Comparison of ENCODE assay signal across 8 cellular contexts in genomic region chr19:9834302-9834725, GRCh38. TPM values are rescaled to one million over a fixed set of nuclear protein-coding genes. Genes with fewer than 3 reads are reported as not detected.
DNase-seq lines count a peak whose midpoint lies in the region; ATAC-seq and TF ChIP-seq lines count a peak whose summit lies in the region.

No MANE protein-coding gene starts in this region.

- CTCF ChIA-PET in activated CD8-positive, alpha-beta T cell treated with anti-CD3 and anti-CD28 coated beads for 36 hours (lab: Charles Lee) = interaction anchor here (0.6 to 1.2 kb wide), 2 partner anchors 13 to 85 kb away, joined by 3 to 4 read pairs; no protein-coding TSS in a partner anchor

- TF ChIP-seq CTCF in activated CD8-positive, alpha-beta T cell treated with anti-CD3 and anti-CD28 coated beads for 36 hours (IDR thresholded peaks at IDR 0.05) = no peak

- H3K4me3 ChIP-seq in iPS-18a (ENCODE audit: low read length) = peak overlapping the region; percentile 31

- ATAC-seq in activated CD8-positive, alpha-beta T cell treated with anti-CD3 and anti-CD28 coated beads for 36 hours = no peak
- ATAC-seq in stimulated activated naive B cell treated with anti-CD40 and anti-IgM and Interleukin-4, amounts not matched to agents 10 μg/mL and 1 μg/mL and 100 μg/mL, for 72 hours (replicated peaks) = no peak
- ATAC-seq in GM19455 (IDR thresholded peaks at IDR 0.05; ENCODE audit: unreplicated experiment) = no peak

- H3K27me3 ChIP-seq in iPS-18a (ENCODE audit: control insufficient read depth, insufficient read depth, low read length) = no peaks in the 10 kb centered on the region

- no peaks in the 10 kb centered on the region for H3K9me3 Mint-ChIP-seq in T-helper 1 cell treated with Interleukin-12 subunit alpha and Interleukin-12 subunit beta and Interleukin-4 antibody, amounts not matched to agents 30 μg/mL and 1 μg/mL, for 36 hours
- no peaks in the 10 kb centered on the region for H3K9me3 Mint-ChIP-seq in activated CD8-positive, alpha-beta T cell treated with anti-CD3 and anti-CD28 coated beads for 36 hours
- no peaks in the 10 kb centered on the region for H3K9me3 Mint-ChIP-seq in stimulated activated naive B cell treated with anti-CD40 and anti-IgM and Interleukin-4, amounts not matched to agents 10 μg/mL and 1 μg/mL and 100 μg/mL, for 72 hours

- no peaks in the 10 kb centered on the region for H3K27me3 Mint-ChIP-seq in T-helper 1 cell treated with Interleukin-12 subunit alpha and Interleukin-12 subunit beta and Interleukin-4 antibody, amounts not matched to agents 30 μg/mL and 1 μg/mL, for 36 hours (ENCODE audit: low read depth)
- no peaks in the 10 kb centered on the region for H3K27me3 Mint-ChIP-seq in activated CD8-positive, alpha-beta T cell treated with anti-CD3 and anti-CD28 coated beads for 36 hours
- H3K27me3 Mint-ChIP-seq in stimulated activated naive B cell treated with anti-CD40 and anti-IgM and Interleukin-4, amounts not matched to agents 10 μg/mL and 1 μg/mL and 100 μg/mL, for 72 hours = no peaks in the 10 kb centered on the region

- peaks cover 18% of the 10 kb centered on the region for H3K4me1 Mint-ChIP-seq in T-helper 1 cell treated with Interleukin-12 subunit alpha and Interleukin-12 subunit beta and Interleukin-4 antibody, amounts not matched to agents 30 μg/mL and 1 μg/mL, for 36 hours (ENCODE audit: low read depth)
- peaks cover 30% of the 10 kb centered on the region for H3K4me1 Mint-ChIP-seq in activated CD8-positive, alpha-beta T cell treated with anti-CD3 and anti-CD28 coated beads for 36 hours (ENCODE audit: low read depth)
- H3K4me1 Mint-ChIP-seq in stimulated activated naive B cell treated with anti-CD40 and anti-IgM and Interleukin-4, amounts not matched to agents 10 μg/mL and 1 μg/mL and 100 μg/mL, for 72 hours = peaks cover 14 to 28% of the 10 kb centered on the region in 2 donors

- no peaks in the 10 kb centered on the region for H3K9me3 ChIP-seq in iPS-18a (ENCODE audit: control insufficient read depth, low read depth, low read length)

- peaks cover 4% of the 10 kb centered on the region for H3K4me1 ChIP-seq in iPS-18a (ENCODE audit: control insufficient read depth, low read depth, low read length)

- H3K36me3 Mint-ChIP-seq in T-helper 1 cell treated with Interleukin-12 subunit alpha and Interleukin-12 subunit beta and Interleukin-4 antibody, amounts not matched to agents 30 μg/mL and 1 μg/mL, for 36 hours (ENCODE audit: low read depth) = peaks cover 15% of the 10 kb centered on the region
- peaks cover 15% of the 10 kb centered on the region for H3K36me3 Mint-ChIP-seq in activated CD8-positive, alpha-beta T cell treated with anti-CD3 and anti-CD28 coated beads for 36 hours (ENCODE audit: low read depth)
- peaks cover 6 to 18% of the 10 kb centered on the region in 2 donors for H3K36me3 Mint-ChIP-seq in stimulated activated naive B cell treated with anti-CD40 and anti-IgM and Interleukin-4, amounts not matched to agents 10 μg/mL and 1 μg/mL and 100 μg/mL, for 72 hours

- H3K9ac ChIP-seq in iPS-18a (ENCODE audit: low read length) = no peak overlapping the region

- intact Hi-C loops in activated CD8-positive, alpha-beta T cell treated with anti-CD3 and anti-CD28 coated beads for 36 hours (cut with micrococcal nuclease) = no loop called here

- H3K27ac ChIP-seq in iPS-18a (ENCODE audit: low read length) = no peak overlapping the region

- peaks cover 13% of the 10 kb centered on the region for H3K36me3 ChIP-seq in iPS-18a (ENCODE audit: control insufficient read depth, low read depth, low read length)

- no peak for DNase-seq in T-helper 1 cell
- DNase-seq in activated CD8-positive, alpha-beta T cell treated with anti-CD3 and anti-CD28 coated beads for 36 hours = no peak
- no peak for DNase-seq in stimulated activated naive B cell treated with anti-CD40 and anti-IgM and Interleukin-4, amounts not matched to agents 10 μg/mL and 1 μg/mL and 100 μg/mL, for 72 hours
- no peak for DNase-seq in NCI-H69 (lab: John Stamatoyannopoulos, UW)
- DNase-seq in AML-193 (lab: John Stamatoyannopoulos, UW) = no peak

- peak overlapping the region; percentile 95 for H3K4me3 Mint-ChIP-seq in T-helper 1 cell treated with Interleukin-12 subunit alpha and Interleukin-12 subunit beta and Interleukin-4 antibody, amounts not matched to agents 30 μg/mL and 1 μg/mL, for 36 hours
- H3K4me3 Mint-ChIP-seq in activated CD8-positive, alpha-beta T cell treated with anti-CD3 and anti-CD28 coated beads for 36 hours = peak overlapping the region; percentile 81
- H3K4me3 Mint-ChIP-seq in stimulated activated naive B cell treated with anti-CD40 and anti-IgM and Interleukin-4, amounts not matched to agents 10 μg/mL and 1 μg/mL and 100 μg/mL, for 72 hours = peak overlapping the region; percentile 96 to 97

- POLR2A ChIA-PET in activated CD8-positive, alpha-beta T cell treated with anti-CD3 and anti-CD28 coated beads for 36 hours (lab: Charles Lee) = no interaction called here

- H3K27ac Mint-ChIP-seq in T-helper 1 cell treated with Interleukin-12 subunit alpha and Interleukin-12 subunit beta and Interleukin-4 antibody, amounts not matched to agents 30 μg/mL and 1 μg/mL, for 36 hours = peak overlapping the region; percentile 88
- H3K27ac Mint-ChIP-seq in activated CD8-positive, alpha-beta T cell treated with anti-CD3 and anti-CD28 coated beads for 36 hours = peak overlapping the region; percentile 67
- peak overlapping the region; percentile 95 for H3K27ac Mint-ChIP-seq in stimulated activated naive B cell treated with anti-CD40 and anti-IgM and Interleukin-4, amounts not matched to agents 10 μg/mL and 1 μg/mL and 100 μg/mL, for 72 hours

RNA-seq across cellular contexts. Expression of gene PIN1, which starts 0.8 kb away (rescaled TPM):
- 10 to 100 TPM; 79.9 to 81.4 TPM for total RNA-seq in activated CD8-positive, alpha-beta T cell treated with anti-CD3 and anti-CD28 coated beads for 36 hours

RNA-seq across cellular contexts. Expression of gene UBL5, which starts 6.6 kb away (rescaled TPM):
- 100 to 1,000 TPM; 313 to 321 TPM for total RNA-seq in activated CD8-positive, alpha-beta T cell treated with anti-CD3 and anti-CD28 coated beads for 36 hours

RNA-seq across cellular contexts. Expression of gene FBXL12, which starts 15.4 kb away (rescaled TPM):
- 10 to 100 TPM; 24.2 to 26.7 TPM for total RNA-seq in activated CD8-positive, alpha-beta T cell treated with anti-CD3 and anti-CD28 coated beads for 36 hours
